In genomic region chr22:37177755-37178154, GRCh38 we compare ENCODE assay signal across 19 cellular contexts. TPM values are rescaled to one million over a fixed set of nuclear protein-coding genes. Genes with fewer than 3 reads are reported as not detected.
A peak's percentile ranks its signal among the peaks of the same experiment; 100 is the strongest.
DNase-seq lines count a peak whose midpoint lies in the region; ATAC-seq, FAIRE-seq and TF ChIP-seq lines count a peak whose summit lies in the region.
"Had no signal": no experiment of that assay in that cellular context is flagged by ENCODE, and none has a peak within 500 bp of the region (broad histone marks: within the 10 kb centered on the region; RNA-seq: fewer than 3 reads in every experiment).

No MANE protein-coding gene starts in this region.

- POLR2A ChIA-PET in CD8-positive, alpha-beta memory T cell (lab: Charles Lee) = no interaction called here
- POLR2A ChIA-PET in activated naive CD8-positive, alpha-beta T cell treated with anti-CD3 and anti-CD28 coated beads, Interleukin-2, amount 10 ng/mL, durations not matched to agents 7 days and 5 days (lab: Charles Lee) = interaction anchor here (0.9 to 1.8 kb wide), 3 partner anchors 10 to 98 kb away, joined by 3 to 7 read pairs (median 3); partner anchors contain the start of gene C1QTNF6

- no peak overlapping the region for H2BK5ac ChIP-seq in mesenchymal stem cell (ENCODE audit: low read depth, low read length, poor library complexity, severe bottlenecking)

- H3K27ac ChIP-seq in CD8-positive, alpha-beta memory T cell (ENCODE audit: low read depth, low read length) = no peak overlapping the region
- H3K27ac ChIP-seq in mesenchymal stem cell (ENCODE audit: low read length, poor library complexity, severe bottlenecking) (no peak overlapping the region), spleen (peak overlapping the region in 7 of 8 donors; percentile 54 to 84 (median 64)), kidney (ENCODE audit: low read depth in 2 of 2, low read length in 2 of 2) (no peak overlapping the region)
- H3K27ac ChIP-seq: SK-N-MC had no signal

- H2AFZ ChIP-seq in mesenchymal stem cell (ENCODE audit: low read depth, low read length) = no peak overlapping the region

- H3K4me2 ChIP-seq in mesenchymal stem cell (ENCODE audit: low read length, poor library complexity, severe bottlenecking) = no peak overlapping the region

- no peaks in the 10 kb centered on the region for H3K79me1 ChIP-seq in mesenchymal stem cell (replicated peaks; ENCODE audit: low read length, poor library complexity, severe bottlenecking)

- 83% methylated on average over 3 of the region's 3 CpGs for WGBS in mesenchymal stem cell
- 90 to 98% (median 95%) methylated on average over 3 of the region's 3 CpGs for WGBS in spleen, 5 donors

- H3K36me3 ChIP-seq in CD8-positive, alpha-beta memory T cell (ENCODE audit: insufficient read depth, low read length) = no peaks in the 10 kb centered on the region
- H3K36me3 ChIP-seq in mesenchymal stem cell (ENCODE audit: control insufficient read depth in 1 of 2, insufficient read depth in 2 of 2, low read depth in 1 of 2, low read length in 2 of 2) (peaks cover 12 to 26% of the 10 kb centered on the region in 2 experiments), spleen (peaks cover 0 to 10% (median 3%) of the 10 kb centered on the region in 6 donors), kidney (ENCODE audit: control insufficient read depth in 1 of 2, insufficient read depth in 2 of 2, low read length in 2 of 2) (no peaks in the 10 kb centered on the region)
- H3K36me3 ChIP-seq: suprapubic skin had no signal

- peak overlapping the region; percentile 38 for H2BK120ac ChIP-seq in mesenchymal stem cell (ENCODE audit: low read depth, low read length)

- intact Hi-C loops in spleen (cut with DNase I; ENCODE audit: low total_unique reads) = no loop called here
- intact Hi-C loops in kidney (cut with DNase I) = no loop called here

- no peak for FAIRE-seq in kidney (lab: Jason Lieb, UNC)
- FAIRE-seq: G401.6, GM12891 had no signal

- H3K27me3 Mint-ChIP-seq in CD8-positive, alpha-beta memory T cell = peaks cover 0 to 8% of the 10 kb centered on the region in 2 donors
- no peaks in the 10 kb centered on the region for H3K27me3 Mint-ChIP-seq in activated naive CD8-positive, alpha-beta T cell treated with anti-CD3 and anti-CD28 coated beads, Interleukin-2, amount 10 ng/mL, durations not matched to agents 7 days and 5 days

- no peak overlapping the region for H3K4me3 ChIP-seq in CD8-positive, alpha-beta memory T cell (ENCODE audit: low read length)
- H3K4me3 ChIP-seq in mesenchymal stem cell (ENCODE audit: insufficient read depth in 1 of 2, low read depth in 1 of 2, low read length in 2 of 2) (no peak overlapping the region), spleen (no peak overlapping the region), kidney (ENCODE audit: low read length in 2 of 2) (no peak overlapping the region)
- H3K4me3 ChIP-seq: psoas muscle, SK-N-MC, suprapubic skin had no signal

- H3K14ac ChIP-seq in mesenchymal stem cell (ENCODE audit: low read length in 2 of 2) = no peak overlapping the region

- H3K4me1 Mint-ChIP-seq in CD8-positive, alpha-beta memory T cell = peaks cover 31 to 65% (median 35%) of the 10 kb centered on the region in 3 donors
- peaks cover 16% of the 10 kb centered on the region for H3K4me1 Mint-ChIP-seq in activated naive CD8-positive, alpha-beta T cell treated with anti-CD3 and anti-CD28 coated beads, Interleukin-2, amount 10 ng/mL, durations not matched to agents 7 days and 5 days

- no peak overlapping the region for H4K8ac ChIP-seq in mesenchymal stem cell (ENCODE audit: low read length)

- H3K27me3 ChIP-seq in CD8-positive, alpha-beta memory T cell (ENCODE audit: insufficient read depth, low read length, poor library complexity, severe bottlenecking) = no peaks in the 10 kb centered on the region
- H3K27me3 ChIP-seq in mesenchymal stem cell (ENCODE audit: control insufficient read depth in 1 of 2, insufficient read depth in 1 of 2, low read length in 2 of 2) = peaks cover 0 to 33% of the 10 kb centered on the region in 2 experiments
- H3K27me3 ChIP-seq in spleen (replicated peaks in 1 of 7) = no peaks in the 10 kb centered on the region
- H3K27me3 ChIP-seq: suprapubic skin had no signal

- H3K18ac ChIP-seq in mesenchymal stem cell (ENCODE audit: low read depth in 1 of 2, low read length in 2 of 2) = no peak overlapping the region

- no peak for TF ChIP-seq CTCF in spleen (IDR thresholded peaks at IDR 0.05 in 8 of 11, conservative IDR thresholded peaks at IDR 0.05 in 3 of 11)
- no peak for TF ChIP-seq CTCF in kidney (IDR thresholded peaks at IDR 0.05; ENCODE audit: borderline replicate concordance, extremely low read depth, insufficient read depth)

- H3K27ac Mint-ChIP-seq in CD8-positive, alpha-beta memory T cell = peak overlapping the region in 6 of 8 donors; percentile 37 to 83 (median 67)
- peak overlapping the region; percentile 32 for H3K27ac Mint-ChIP-seq in activated naive CD8-positive, alpha-beta T cell treated with anti-CD3 and anti-CD28 coated beads, Interleukin-2, amount 10 ng/mL, durations not matched to agents 7 days and 5 days

- H2BK12ac ChIP-seq in mesenchymal stem cell (ENCODE audit: low read length in 2 of 2) = no peak overlapping the region

- no peak for DNase-seq in CD8-positive, alpha-beta memory T cell
- peak; percentile 15 for DNase-seq in activated naive CD8-positive, alpha-beta T cell treated with anti-CD3 and anti-CD28 coated beads, Interleukin-2, amount 10 ng/mL, durations not matched to agents 7 days and 5 days
- DNase-seq in mesenchymal stem cell (no peak), spleen (no peak), kidney (no peak), NCI-H1092 treated with DMSO at 0.1 percent for 48 hours (lab: John Stamatoyannopoulos, UW) (no peak)
- no peak for DNase-seq in stimulated activated CD4-positive, alpha-beta T cell treated with anti-CD3 and anti-CD28 coated beads, Interleukin-2, amount 100 ng/mL, for 48 hours
- DNase-seq: activated CD4-positive, alpha-beta T cell treated with anti-CD3 and anti-CD28 coated beads for 4 hours; erythroblast; naive B cell; NCI-H526 treated with DMSO at 0.1 percent for 48 hours; OCI-M1 had no signal

- no peak for ATAC-seq in activated naive CD8-positive, alpha-beta T cell treated with anti-CD3 and anti-CD28 coated beads, Interleukin-2, amount 10 ng/mL, durations not matched to agents 7 days and 5 days (ENCODE audit: low read depth)
- ATAC-seq in GM21360 (IDR thresholded peaks at IDR 0.05; ENCODE audit: unreplicated experiment) = no peak

- H3K36me3 Mint-ChIP-seq in CD8-positive, alpha-beta memory T cell = peaks cover 0 to 34% (median 18%) of the 10 kb centered on the region in 3 donors
- peaks cover 5% of the 10 kb centered on the region for H3K36me3 Mint-ChIP-seq in activated naive CD8-positive, alpha-beta T cell treated with anti-CD3 and anti-CD28 coated beads, Interleukin-2, amount 10 ng/mL, durations not matched to agents 7 days and 5 days
- H3K36me3 Mint-ChIP-seq: naive B cell had no signal

- no peak overlapping the region for H3K4me3 Mint-ChIP-seq in CD8-positive, alpha-beta memory T cell
- H3K4me3 Mint-ChIP-seq in activated naive CD8-positive, alpha-beta T cell treated with anti-CD3 and anti-CD28 coated beads, Interleukin-2, amount 10 ng/mL, durations not matched to agents 7 days and 5 days = no peak overlapping the region

- H3K23ac ChIP-seq in mesenchymal stem cell (ENCODE audit: low read length in 2 of 2) = no peak overlapping the region

- CTCF ChIA-PET in CD8-positive, alpha-beta memory T cell (lab: Charles Lee) = interaction anchor here (0.6 to 2.8 kb wide), 4 partner anchors 12 to 68 kb away, joined by 3 to 10 read pairs (median 6); no protein-coding TSS in a partner anchor

- no peak overlapping the region for H2BK15ac ChIP-seq in mesenchymal stem cell (ENCODE audit: low read depth, poor library complexity, severe bottlenecking)

- no peaks in the 10 kb centered on the region for H3K9me3 ChIP-seq in CD8-positive, alpha-beta memory T cell (ENCODE audit: low read length)
- H3K9me3 ChIP-seq in mesenchymal stem cell (ENCODE audit: control insufficient read depth, low read length) = no peaks in the 10 kb centered on the region
- no peaks in the 10 kb centered on the region for H3K9me3 ChIP-seq in spleen
- no peaks in the 10 kb centered on the region for H3K9me3 ChIP-seq in kidney (ENCODE audit: control insufficient read depth in 1 of 2, low read length in 2 of 2)
- H3K9me3 ChIP-seq: psoas muscle, suprapubic skin had no signal

- H3K9me3 Mint-ChIP-seq in CD8-positive, alpha-beta memory T cell = no peaks in the 10 kb centered on the region
- no peaks in the 10 kb centered on the region for H3K9me3 Mint-ChIP-seq in activated naive CD8-positive, alpha-beta T cell treated with anti-CD3 and anti-CD28 coated beads, Interleukin-2, amount 10 ng/mL, durations not matched to agents 7 days and 5 days

- H3K4ac ChIP-seq in mesenchymal stem cell (ENCODE audit: low read depth in 1 of 2, low read length in 2 of 2) = peak overlapping the region in 1 of 2 experiments; percentile 53

- H4K91ac ChIP-seq in mesenchymal stem cell (ENCODE audit: low read length) = no peak overlapping the region

- H2AK5ac ChIP-seq in mesenchymal stem cell (ENCODE audit: low read length, severe bottlenecking) = no peak overlapping the region

- H3K4me1 ChIP-seq in CD8-positive, alpha-beta memory T cell (ENCODE audit: insufficient read depth, low read length) = peaks cover 6% of the 10 kb centered on the region
- H3K4me1 ChIP-seq in mesenchymal stem cell (ENCODE audit: control insufficient read depth, insufficient read depth, low read depth, low read length) = peaks cover 9% of the 10 kb centered on the region
- peaks cover 21 to 58% (median 38%) of the 10 kb centered on the region in 6 donors for H3K4me1 ChIP-seq in spleen
- H3K4me1 ChIP-seq in kidney (ENCODE audit: control insufficient read depth in 1 of 2, insufficient read depth in 1 of 2, low read depth in 1 of 2, low read length in 2 of 2) = peaks cover 9 to 23% of the 10 kb centered on the region in 2 donors

- H3K9ac ChIP-seq in mesenchymal stem cell (ENCODE audit: low read length) = no peak overlapping the region
- H3K9ac ChIP-seq in kidney (ENCODE audit: low read length in 2 of 2) = peak overlapping the region in 1 of 2 donors; percentile 60

- TF ChIP-seq POLR2A in spleen (IDR thresholded peaks at IDR 0.05) = no peak

RNA-seq across cellular contexts. Expression of gene C1QTNF6, which starts 10.3 kb away (rescaled TPM):
- 1 to 10 TPM; 3.6 to 4.3 TPM for total RNA-seq in CD8-positive, alpha-beta memory T cell
- polyA plus RNA-seq in CD8-positive, alpha-beta memory T cell = 1.8 TPM
- 10 to 100 TPM; 15.2 to 15.7 TPM for total RNA-seq in activated naive CD8-positive, alpha-beta T cell treated with anti-CD3 and anti-CD28 coated beads, Interleukin-2, amount 10 ng/mL, durations not matched to agents 7 days and 5 days
- 38.2 TPM for polyA plus RNA-seq in mesenchymal stem cell (2013, experiment 1 of 2)
- polyA plus RNA-seq in mesenchymal stem cell (2013, experiment 2 of 2) = 37.9 TPM
- total RNA-seq in spleen (10 to 100 TPM in 1 of 7 donors, 1 to 10 TPM in 6; 5.3 to 10.3 (median 6.9) TPM), kidney (8.0 TPM)
- polyA plus RNA-seq in spleen (1 to 10 TPM; 7.7 to 8.9 (median 8.8) TPM), kidney (ENCODE audit: insufficient read depth, low read depth, low replicate concordance) (3.2 TPM)

RNA-seq across cellular contexts. Expression of gene IL2RB, which starts 28.0 kb away (rescaled TPM):
- 100 to 1,000 TPM; 238 to 243 TPM for total RNA-seq in CD8-positive, alpha-beta memory T cell
- 459 TPM for polyA plus RNA-seq in CD8-positive, alpha-beta memory T cell
- total RNA-seq in activated naive CD8-positive, alpha-beta T cell treated with anti-CD3 and anti-CD28 coated beads, Interleukin-2, amount 10 ng/mL, durations not matched to agents 7 days and 5 days = 100 to 1,000 TPM; 223 to 232 TPM
- polyA plus RNA-seq in mesenchymal stem cell (2013, experiment 1 of 2) = 4.9 TPM
- 5.1 TPM for polyA plus RNA-seq in mesenchymal stem cell (2013, experiment 2 of 2)
- total RNA-seq in spleen (10 to 100 TPM; 20.6 to 75.2 (median 51.5) TPM), kidney (7.6 TPM)
- polyA plus RNA-seq in spleen (1 to 10 TPM; 3.7 to 5.9 (median 3.9) TPM), kidney (ENCODE audit: insufficient read depth, low read depth, low replicate concordance) (0.32 TPM)

RNA-seq across cellular contexts. Expression of gene SSTR3, which starts 34.5 kb away (rescaled TPM):
- under 1 TPM; 0.24 to 0.62 TPM for total RNA-seq in CD8-positive, alpha-beta memory T cell
- polyA plus RNA-seq in CD8-positive, alpha-beta memory T cell = 0.59 TPM
- 10 to 100 TPM; 10.1 to 11.3 TPM for total RNA-seq in activated naive CD8-positive, alpha-beta T cell treated with anti-CD3 and anti-CD28 coated beads, Interleukin-2, amount 10 ng/mL, durations not matched to agents 7 days and 5 days
- not detected for polyA plus RNA-seq in mesenchymal stem cell (2013, experiment 1 of 2)
- not detected for polyA plus RNA-seq in mesenchymal stem cell (2013, experiment 2 of 2)
- total RNA-seq in spleen = 1 to 10 TPM in 3 of 7 donors, under 1 TPM in 4; 0.56 to 2.0 (median 0.95) TPM
- polyA plus RNA-seq in spleen = 1 to 10 TPM; 1.2 to 2.0 (median 1.5) TPM
- 0.13 TPM for total RNA-seq in kidney
- 0.56 TPM for polyA plus RNA-seq in kidney (ENCODE audit: insufficient read depth, low read depth, low replicate concordance)
- total RNA-seq: psoas muscle, suprapubic skin had no signal
- polyA plus RNA-seq: liver had no signal

Comparison
In these comparisons a context has a peak if more than half of its experiments do, and no peak if none do; other contexts are left out.
1. H3K27ac ChIP-seq: peak in spleen (7 of 8); none in CD8-positive, alpha-beta memory T cell (single experiment), mesenchymal stem cell (single experiment) and kidney (0 of 2).